In genomic region chr7:35985126-35985754, GRCh38 we compare ENCODE assay signal across 8 cellular contexts.
DNase-seq lines count a peak whose midpoint lies in the region; ATAC-seq and TF ChIP-seq lines count a peak whose summit lies in the region.

No MANE protein-coding gene starts in this region.

- H2AFZ ChIP-seq in MM.1S (ENCODE audit: low read length) = no peak overlapping the region

- no peaks in the 10 kb centered on the region for H3K9me2 ChIP-seq in MM.1S (replicated peaks; ENCODE audit: insufficient read depth, low read length)

- H3K9ac ChIP-seq in MM.1S (ENCODE audit: low read length) = no peak overlapping the region

- no peak overlapping the region for H3K4me2 ChIP-seq in MM.1S (ENCODE audit: low read depth, low read length)

- no peak for TF ChIP-seq POLR2A in vagina (IDR thresholded peaks at IDR 0.05)

- intact Hi-C loops in vagina (cut with DNase I) = loop anchor here (5.0 kb wide), 1 partner anchor 307 kb away; no protein-coding TSS in a partner anchor

- no peaks in the 10 kb centered on the region for H4K20me1 ChIP-seq in MM.1S (ENCODE audit: insufficient read depth, low read length)

- peaks cover 10% of the 10 kb centered on the region for H3K27me3 Mint-ChIP-seq in activated naive CD4-positive, alpha-beta T cell treated with anti-CD3 and anti-CD28 coated beads, Interleukin-2, amount 10 ng/mL, durations not matched to agents 7 days and 5 days
- no peaks in the 10 kb centered on the region for H3K27me3 Mint-ChIP-seq in progenitor cell of endocrine pancreas

- H3K9me3 ChIP-seq in MM.1S (replicated peaks; ENCODE audit: insufficient read depth, low read length) (no peaks in the 10 kb centered on the region), cardiac muscle cell (ENCODE audit: low read depth) (no peaks in the 10 kb centered on the region), vagina (no peaks in the 10 kb centered on the region)

- no peak overlapping the region for H3K4me3 ChIP-seq in H7 (ENCODE audit: insufficient read depth, low read depth, low read length)
- H3K4me3 ChIP-seq in MM.1S (ENCODE audit: low read length) = no peak overlapping the region
- H3K4me3 ChIP-seq in cardiac muscle cell = no peak overlapping the region
- no peak overlapping the region for H3K4me3 ChIP-seq in vagina

- H3K27me3 ChIP-seq in H7 (ENCODE audit: control insufficient read depth, insufficient read depth, low read length) (no peaks in the 10 kb centered on the region), MM.1S (replicated peaks; ENCODE audit: insufficient read depth, low read length) (no peaks in the 10 kb centered on the region), cardiac muscle cell (no peaks in the 10 kb centered on the region), vagina (no peaks in the 10 kb centered on the region)

- ATAC-seq in SK-N-SH treated with all-trans-retinoic acid at 6 μM for 48 hours = peak; percentile 100

- no peaks in the 10 kb centered on the region for H3F3A ChIP-seq in MM.1S (ENCODE audit: insufficient read depth, low read length)

- no peak overlapping the region for H3K27ac ChIP-seq in MM.1S (ENCODE audit: low read length)
- no peak overlapping the region for H3K27ac ChIP-seq in cardiac muscle cell
- no peak overlapping the region for H3K27ac ChIP-seq in vagina

- DNase-seq in ELR (ENCODE audit: low read depth) = peak; percentile 80
- DNase-seq in H7 = peak; percentile 88
- DNase-seq in MM.1S = peak; percentile 71
- DNase-seq in activated naive CD4-positive, alpha-beta T cell treated with anti-CD3 and anti-CD28 coated beads, Interleukin-2, amount 10 ng/mL, durations not matched to agents 7 days and 5 days = peak; percentile 83
- DNase-seq in cardiac muscle cell (ENCODE audit: low read depth in 1 of 2, low spot score in 1 of 2) = peak; percentile 85 to 86
- DNase-seq in progenitor cell of endocrine pancreas (ENCODE audit: low spot score, unreplicated experiment) = peak; percentile 69
- DNase-seq in vagina (ENCODE audit: extremely low spot score in 2 of 2) = no peak

- no peak overlapping the region for H3K27ac Mint-ChIP-seq in activated naive CD4-positive, alpha-beta T cell treated with anti-CD3 and anti-CD28 coated beads, Interleukin-2, amount 10 ng/mL, durations not matched to agents 7 days and 5 days
- H3K27ac Mint-ChIP-seq in progenitor cell of endocrine pancreas = no peak overlapping the region

- H3K79me2 ChIP-seq in MM.1S (ENCODE audit: low read length) = no peaks in the 10 kb centered on the region

- TF ChIP-seq CTCF in MM.1S (IDR thresholded peaks at IDR 0.05; ENCODE audit: low read length) = peak; percentile 81
- peak; percentile 96 for TF ChIP-seq CTCF in cardiac muscle cell (IDR thresholded peaks at IDR 0.05; ENCODE audit: low read depth, low read length)
- TF ChIP-seq CTCF in progenitor cell of endocrine pancreas (IDR thresholded peaks at IDR 0.05; ENCODE audit: unreplicated experiment) = peak; percentile 93
- TF ChIP-seq CTCF in vagina (IDR thresholded peaks at IDR 0.05) = peak; percentile 86 to 97 (median 90)

- CTCF ChIA-PET in activated naive CD4-positive, alpha-beta T cell treated with anti-CD3 and anti-CD28 coated beads, Interleukin-2, amount 10 ng/mL, durations not matched to agents 7 days and 5 days (lab: Charles Lee) = interaction anchor here (0.7 to 4.5 kb wide), 7 partner anchors 9 to 350 kb away, joined by 3 to 91 read pairs (median 5); no protein-coding TSS in a partner anchor

- H3K4me1 ChIP-seq in MM.1S (ENCODE audit: low read length) (no peaks in the 10 kb centered on the region), cardiac muscle cell (ENCODE audit: low read depth) (no peaks in the 10 kb centered on the region), vagina (no peaks in the 10 kb centered on the region)

- H3K4me3 Mint-ChIP-seq in activated naive CD4-positive, alpha-beta T cell treated with anti-CD3 and anti-CD28 coated beads, Interleukin-2, amount 10 ng/mL, durations not matched to agents 7 days and 5 days = no peak overlapping the region
- H3K4me3 Mint-ChIP-seq in progenitor cell of endocrine pancreas (ENCODE audit: low read depth) = no peak overlapping the region

- no peaks in the 10 kb centered on the region for H3K36me3 Mint-ChIP-seq in activated naive CD4-positive, alpha-beta T cell treated with anti-CD3 and anti-CD28 coated beads, Interleukin-2, amount 10 ng/mL, durations not matched to agents 7 days and 5 days
- no peaks in the 10 kb centered on the region for H3K36me3 Mint-ChIP-seq in progenitor cell of endocrine pancreas (ENCODE audit: insufficient read depth)

- no peaks in the 10 kb centered on the region for H3K9me3 Mint-ChIP-seq in activated naive CD4-positive, alpha-beta T cell treated with anti-CD3 and anti-CD28 coated beads, Interleukin-2, amount 10 ng/mL, durations not matched to agents 7 days and 5 days
- no peaks in the 10 kb centered on the region for H3K9me3 Mint-ChIP-seq in progenitor cell of endocrine pancreas (ENCODE audit: low read depth)

- no peaks in the 10 kb centered on the region for H3K4me1 Mint-ChIP-seq in activated naive CD4-positive, alpha-beta T cell treated with anti-CD3 and anti-CD28 coated beads, Interleukin-2, amount 10 ng/mL, durations not matched to agents 7 days and 5 days
- H3K4me1 Mint-ChIP-seq in progenitor cell of endocrine pancreas (ENCODE audit: low read depth) = no peaks in the 10 kb centered on the region

- no peaks in the 10 kb centered on the region for H3K36me3 ChIP-seq in H7 (replicated peaks; ENCODE audit: control insufficient read depth, insufficient read depth, low read length)
- no peaks in the 10 kb centered on the region for H3K36me3 ChIP-seq in MM.1S (replicated peaks; ENCODE audit: insufficient read depth, low read length)
- no peaks in the 10 kb centered on the region for H3K36me3 ChIP-seq in cardiac muscle cell
- no peaks in the 10 kb centered on the region for H3K36me3 ChIP-seq in vagina

TF ChIP-seq in SK-N-SH treated with all-trans-retinoic acid at 6 μM for 48 hours, 23 proteins besides CTCF, POLR2A, EP300 and RAD21:
- TF ChIP-seq TSHZ2 (CRISPR knock-in tag; IDR thresholded peaks at IDR 0.05) (no peak), ZNF8 (CRISPR knock-in tag; IDR thresholded peaks at IDR 0.05) (no peak), GLIS3 (CRISPR knock-in tag; IDR thresholded peaks at IDR 0.05) (no peak)
TF ChIP-seq in SK-N-SH treated with all-trans-retinoic acid at 6 μM for 48 hours: peak in this region for 0.

Comparison
In these comparisons a context has a peak if more than half of its experiments do, and no peak if none do; other contexts are left out.
1. DNase-seq: peak in ELR (single experiment), H7 (single experiment), MM.1S (single experiment), activated naive CD4-positive, alpha-beta T cell treated with anti-CD3 and anti-CD28 coated beads, Interleukin-2, amount 10 ng/mL, durations not matched to agents 7 days and 5 days (single experiment), cardiac muscle cell (2 of 2) and progenitor cell of endocrine pancreas (single experiment); none in vagina (0 of 2).
2. Peak in every context shown above with its lines, with median percentiles within 50 percentile points of each other: CTCF ChIP-seq.